7 cellular contexts compared by ENCODE assay signal in genomic region chrX:71910526-71911022, GRCh38. TPM values are rescaled to one million over a fixed set of nuclear protein-coding genes. Genes with fewer than 3 reads are reported as not detected.
DNase-seq lines count a peak whose midpoint lies in the region; ATAC-seq and TF ChIP-seq lines count a peak whose summit lies in the region.

Gene NHSL2, plus strand, starts transcription at chrX:71910845.

- H3K9me3 Mint-ChIP-seq in activated CD4-positive, alpha-beta T cell treated with anti-CD3 and anti-CD28 coated beads, Interleukin-2, amount 10 ng/mL, durations not matched to agents 24 days and 14 days, result no peaks in the 10 kb centered on the region

- no peak for TF ChIP-seq POLR2A in ovary (IDR thresholded peaks at IDR 0.05)

- no peak for DNase-seq in HL-60 (ENCODE audit: low read depth in 1 of 2, low spot score in 1 of 2)
- peak; percentile 53 for DNase-seq in activated CD4-positive, alpha-beta T cell treated with anti-CD3 and anti-CD28 coated beads, Interleukin-2, amount 10 ng/mL, durations not matched to agents 24 days and 14 days
- no peak for DNase-seq in fibroblast of villous mesenchyme (ENCODE audit: low read depth)
- DNase-seq in ovary, result peak in 2 of 5 donors; percentile 23 to 30
- DNase-seq in SIG-M5 (lab: John Stamatoyannopoulos, UW), result no peak
- DNase-seq in NOMO-1 treated with DMSO at 0.1 percent for 48 hours (lab: John Stamatoyannopoulos, UW; ENCODE audit: unreplicated experiment), result no peak

- H3K27ac ChIP-seq in HL-60 (replicated peaks) (no peak within 1 kb of the TSS), ovary (peak within 1 kb of the TSS in 1 of 2 donors; percentile 21)

- peaks cover 47% of the 10 kb centered on the region for H3K27me3 Mint-ChIP-seq in activated CD4-positive, alpha-beta T cell treated with anti-CD3 and anti-CD28 coated beads, Interleukin-2, amount 10 ng/mL, durations not matched to agents 24 days and 14 days

- no peak for TF ChIP-seq EP300 in ovary (IDR thresholded peaks at IDR 0.05)

- no peaks in the 10 kb centered on the region for H3K4me1 Mint-ChIP-seq in activated CD4-positive, alpha-beta T cell treated with anti-CD3 and anti-CD28 coated beads, Interleukin-2, amount 10 ng/mL, durations not matched to agents 24 days and 14 days

- H3K36me3 Mint-ChIP-seq in activated CD4-positive, alpha-beta T cell treated with anti-CD3 and anti-CD28 coated beads, Interleukin-2, amount 10 ng/mL, durations not matched to agents 24 days and 14 days (ENCODE audit: low read depth), result no peaks in the 10 kb centered on the region

- peak within 1 kb of the TSS; percentile 58 for H3K4me3 Mint-ChIP-seq in activated CD4-positive, alpha-beta T cell treated with anti-CD3 and anti-CD28 coated beads, Interleukin-2, amount 10 ng/mL, durations not matched to agents 24 days and 14 days

- H3K27me3 ChIP-seq in HL-60 (ENCODE audit: insufficient read depth, poor library complexity, severe bottlenecking) (peaks cover 16% of the 10 kb centered on the region), ovary (no peaks in the 10 kb centered on the region)

- no peaks in the 10 kb centered on the region for H3K36me3 ChIP-seq in ovary

- intact Hi-C loops in activated CD4-positive, alpha-beta T cell treated with anti-CD3 and anti-CD28 coated beads, Interleukin-2, amount 10 ng/mL, durations not matched to agents 24 days and 14 days (cut with micrococcal nuclease), result no loop called here
- intact Hi-C loops in ovary (cut with DNase I), result no loop called here

- TF ChIP-seq CTCF in HL-60 (IDR thresholded peaks at IDR 0.05; ENCODE audit: insufficient read depth, low read length), result no peak
- no peak for TF ChIP-seq CTCF in fibroblast of villous mesenchyme (IDR thresholded peaks at IDR 0.05; ENCODE audit: insufficient read depth, low read depth, low read length)
- TF ChIP-seq CTCF in ovary (IDR thresholded peaks at IDR 0.05), result no peak

- no peaks in the 10 kb centered on the region for H3K4me1 ChIP-seq in ovary (ENCODE audit: insufficient read depth)

- H3K9me3 ChIP-seq in ovary, result no peaks in the 10 kb centered on the region

- no peak within 1 kb of the TSS for H3K27ac Mint-ChIP-seq in activated CD4-positive, alpha-beta T cell treated with anti-CD3 and anti-CD28 coated beads, Interleukin-2, amount 10 ng/mL, durations not matched to agents 24 days and 14 days

- H3K4me3 ChIP-seq in HL-60 (replicated peaks; ENCODE audit: insufficient read depth, low read length) (peak within 1 kb of the TSS; percentile 21), fibroblast of villous mesenchyme (ENCODE audit: low read depth, low read length) (peak within 1 kb of the TSS; percentile 50), ovary (peak within 1 kb of the TSS; percentile 26)

- no peak for ATAC-seq in HG02981 (IDR thresholded peaks at IDR 0.05; ENCODE audit: unreplicated experiment)

- WGBS in ovary, 3 donors, result 24 to 38% (median 37%) methylated on average over 35 of the region's 35 CpGs

RNA-seq across cellular contexts. Expression of gene NHSL2, which starts in this region (rescaled TPM):
- 0.07 and 0.19 TPM in 2 replicates for total RNA-seq in activated CD4-positive, alpha-beta T cell treated with anti-CD3 and anti-CD28 coated beads, Interleukin-2, amount 10 ng/mL, durations not matched to agents 24 days and 14 days
- total RNA-seq in fibroblast of villous mesenchyme (9.7 and 9.9 TPM in 2 replicates), ovary (1 to 10 TPM; 1.2 to 9.2 (median 4.4) TPM)
- 1 to 10 TPM; 1.4 to 6.9 TPM for polyA plus RNA-seq in ovary

Comparison
In these comparisons a context has a peak if more than half of its experiments do, and no peak if none do; other contexts are left out.
1. Peak in DNase-seq in activated CD4-positive, alpha-beta T cell treated with anti-CD3 and anti-CD28 coated beads, Interleukin-2, amount 10 ng/mL, durations not matched to agents 24 days and 14 days; RNA of the gene not detected or under 1 TPM.